27 cellular contexts compared by ENCODE assay signal in genomic region chr5:116896001-116896400, GRCh38.
DNase-seq lines count a peak whose midpoint lies in the region; ATAC-seq lines count a peak whose summit lies in the region.
"Had no signal": no experiment of that assay in that cellular context is flagged by ENCODE, and none has a peak within 500 bp of the region (broad histone marks: within the 10 kb centered on the region; RNA-seq: fewer than 3 reads in every experiment).

No MANE protein-coding gene starts in this region.

- H3K27ac Mint-ChIP-seq in stimulated activated memory B cell treated with anti-CD40 and anti-IgM and Interleukin-4, amounts not matched to agents 10 μg/mL and 1 μg/mL and 100 μg/mL, for 72 hours: no peak overlapping the region
- no peak overlapping the region for H3K27ac Mint-ChIP-seq in stimulated activated naive B cell treated with anti-CD40 and anti-IgM and Interleukin-4, amounts not matched to agents 10 μg/mL and 1 μg/mL and 100 μg/mL, for 72 hours
- H3K27ac Mint-ChIP-seq: B cell; CD14-positive monocyte; CD4-positive, alpha-beta memory T cell; CD4-positive, alpha-beta T cell; CD4-positive, CD25-positive, alpha-beta regulatory T cell; CD8-positive, alpha-beta memory T cell; CD8-positive, alpha-beta T cell had no signal

- DNase-seq in stimulated activated naive B cell treated with anti-CD40 and anti-IgM and Interleukin-4, amounts not matched to agents 10 μg/mL and 1 μg/mL and 100 μg/mL, for 72 hours: no peak
- DNase-seq in cerebellar nuclear complex (lab: John Stamatoyannopoulos, UW): no peak
- DNase-seq: 8988T; ACHN; AML-193; BE2C; C1 segment of cervical spinal cord; Caco-2; Calu3; CD4-positive, alpha-beta memory T cell; CD4-positive, alpha-beta T cell; CD4-positive, CD25-positive, alpha-beta regulatory T cell; CD8-positive, alpha-beta memory T cell; CD8-positive, alpha-beta T cell; COR-L47; DMS 273 treated with DMSO at 0.1 percent for 48 hours; DMS153; DMS53; DMS79; DMS79 treated with DMSO at 0.1 percent for 48 hours; DND-41; EL had no signal

- no peak overlapping the region for H3K4me3 Mint-ChIP-seq in stimulated activated memory B cell treated with anti-CD40 and anti-IgM and Interleukin-4, amounts not matched to agents 10 μg/mL and 1 μg/mL and 100 μg/mL, for 72 hours
- no peak overlapping the region for H3K4me3 Mint-ChIP-seq in stimulated activated naive B cell treated with anti-CD40 and anti-IgM and Interleukin-4, amounts not matched to agents 10 μg/mL and 1 μg/mL and 100 μg/mL, for 72 hours
- H3K4me3 Mint-ChIP-seq: B cell; CD14-positive monocyte; CD4-positive, alpha-beta memory T cell; CD4-positive, alpha-beta T cell; CD4-positive, CD25-positive, alpha-beta regulatory T cell; CD8-positive, alpha-beta memory T cell; CD8-positive, alpha-beta T cell had no signal

- H3K27me3 Mint-ChIP-seq in stimulated activated memory B cell treated with anti-CD40 and anti-IgM and Interleukin-4, amounts not matched to agents 10 μg/mL and 1 μg/mL and 100 μg/mL, for 72 hours: no peaks in the 10 kb centered on the region
- H3K27me3 Mint-ChIP-seq in stimulated activated naive B cell treated with anti-CD40 and anti-IgM and Interleukin-4, amounts not matched to agents 10 μg/mL and 1 μg/mL and 100 μg/mL, for 72 hours: no peaks in the 10 kb centered on the region
- H3K27me3 Mint-ChIP-seq: CD4-positive, alpha-beta memory T cell; CD4-positive, CD25-positive, alpha-beta regulatory T cell; CD8-positive, alpha-beta memory T cell had no signal

- no peaks in the 10 kb centered on the region for H3K9me3 Mint-ChIP-seq in stimulated activated memory B cell treated with anti-CD40 and anti-IgM and Interleukin-4, amounts not matched to agents 10 μg/mL and 1 μg/mL and 100 μg/mL, for 72 hours
- H3K9me3 Mint-ChIP-seq in stimulated activated naive B cell treated with anti-CD40 and anti-IgM and Interleukin-4, amounts not matched to agents 10 μg/mL and 1 μg/mL and 100 μg/mL, for 72 hours: no peaks in the 10 kb centered on the region

- H3K4me1 Mint-ChIP-seq in stimulated activated memory B cell treated with anti-CD40 and anti-IgM and Interleukin-4, amounts not matched to agents 10 μg/mL and 1 μg/mL and 100 μg/mL, for 72 hours: peaks cover 11% of the 10 kb centered on the region
- H3K4me1 Mint-ChIP-seq in stimulated activated naive B cell treated with anti-CD40 and anti-IgM and Interleukin-4, amounts not matched to agents 10 μg/mL and 1 μg/mL and 100 μg/mL, for 72 hours: peaks cover 3 to 6% of the 10 kb centered on the region in 2 donors
- H3K4me1 Mint-ChIP-seq: CD14-positive monocyte; CD4-positive, alpha-beta memory T cell; CD4-positive, CD25-positive, alpha-beta regulatory T cell; CD8-positive, alpha-beta memory T cell had no signal

- peak; percentile 44 for ATAC-seq in stimulated activated memory B cell treated with anti-CD40 and anti-IgM and Interleukin-4, amounts not matched to agents 10 μg/mL and 1 μg/mL and 100 μg/mL, for 72 hours
- peak; percentile 62 to 66 for ATAC-seq in stimulated activated naive B cell treated with anti-CD40 and anti-IgM and Interleukin-4, amounts not matched to agents 10 μg/mL and 1 μg/mL and 100 μg/mL, for 72 hours (replicated peaks)
- no peak for ATAC-seq in GM21786 (IDR thresholded peaks at IDR 0.05; ENCODE audit: unreplicated experiment)
- ATAC-seq: A549; CD8-positive, alpha-beta T cell had no signal

- no peaks in the 10 kb centered on the region for H3K36me3 Mint-ChIP-seq in stimulated activated memory B cell treated with anti-CD40 and anti-IgM and Interleukin-4, amounts not matched to agents 10 μg/mL and 1 μg/mL and 100 μg/mL, for 72 hours
- H3K36me3 Mint-ChIP-seq in stimulated activated naive B cell treated with anti-CD40 and anti-IgM and Interleukin-4, amounts not matched to agents 10 μg/mL and 1 μg/mL and 100 μg/mL, for 72 hours: no peaks in the 10 kb centered on the region
- H3K36me3 Mint-ChIP-seq: CD14-positive monocyte; CD4-positive, alpha-beta memory T cell; CD4-positive, CD25-positive, alpha-beta regulatory T cell; CD8-positive, alpha-beta memory T cell; CD8-positive, alpha-beta T cell had no signal
